11 cellular contexts compared by ENCODE assay signal in the genomic region with DNA sequence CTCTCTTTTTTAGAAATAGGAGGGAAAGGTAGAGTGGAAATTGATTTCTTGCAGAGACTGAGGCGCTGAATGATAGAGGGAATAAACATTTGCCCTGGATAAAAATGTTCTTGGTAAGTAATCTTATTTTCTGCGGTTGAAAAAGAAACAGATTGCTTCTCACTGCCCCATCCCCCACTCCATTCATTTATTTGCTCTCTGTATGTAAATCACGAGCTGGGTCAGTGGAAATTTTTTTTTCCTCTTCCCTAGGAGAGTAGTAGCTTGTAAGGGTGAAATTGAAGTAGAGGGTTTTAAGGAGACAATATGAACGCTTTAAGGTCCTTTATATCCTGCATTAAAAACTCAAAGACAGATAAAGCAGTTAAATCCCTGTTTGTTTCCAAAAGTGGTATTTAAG. TPM values are rescaled to one million over a fixed set of nuclear protein-coding genes. Genes with fewer than 3 reads are reported as not detected.
DNase-seq lines count a peak whose midpoint lies in the region; ATAC-seq and TF ChIP-seq lines count a peak whose summit lies in the region.
"Had no signal": no experiment of that assay in that cellular context is flagged by ENCODE, and none has a peak within 500 bp of the region (broad histone marks: within the 10 kb centered on the region; RNA-seq: fewer than 3 reads in every experiment).

No MANE protein-coding gene starts in this region.

- no peaks in the 10 kb centered on the region for H3K36me3 Mint-ChIP-seq in immature natural killer cell

- TF ChIP-seq RAD21 in HCT116 (IDR thresholded peaks at IDR 0.05; ENCODE audit: low read depth): no peak

- H3K4me1 ChIP-seq in HCT116 (ENCODE audit: control insufficient read depth in 1 of 2, insufficient read depth in 2 of 2, low read length in 2 of 2) (peaks cover 4 to 15% of the 10 kb centered on the region in 2 experiments; a peak in 3 of 4 replicates), PC-9 (replicated peaks; ENCODE audit: insufficient read depth) (no peaks in the 10 kb centered on the region), gastroesophageal sphincter (peaks cover 0 to 36% (median 0%) of the 10 kb centered on the region in 3 donors), testis (no peaks in the 10 kb centered on the region)

- peaks cover 3 to 5% (median 4%) of the 10 kb centered on the region in 3 donors for H3K27me3 Mint-ChIP-seq in immature natural killer cell (ENCODE audit: low read depth in 3 of 3)

- H3K4me3 ChIP-seq in HCT116 (replicated peaks in 1 of 2; ENCODE audit: low read depth in 1 of 2, low read length in 2 of 2) (peak overlapping the region; percentile 52 to 80), PC-9 (peak overlapping the region; percentile 44; the same call in 1 of the 2 replicates), gastroesophageal sphincter (peak overlapping the region; percentile 21 to 52), skeletal muscle cell (ENCODE audit: low read depth, low read length) (peak overlapping the region; percentile 56), testis (peak overlapping the region in 1 of 2 donors; percentile 2)
- H3K4me3 ChIP-seq: GM12878 had no signal

- H4K20me1 ChIP-seq in HCT116 (ENCODE audit: insufficient read depth) (no peaks in the 10 kb centered on the region), PC-9 (ENCODE audit: insufficient read depth) (no peaks in the 10 kb centered on the region)

- no peak overlapping the region for H3K27ac Mint-ChIP-seq in immature natural killer cell
- H3K27ac Mint-ChIP-seq: activated naive CD4-positive, alpha-beta T cell treated with anti-CD3 and anti-CD28 coated beads for 36 hours; stimulated activated naive CD8-positive, alpha-beta T cell treated with anti-CD3 and anti-CD28 coated beads, Interleukin-15, Interleukin-2, amounts not matched to agents 100 ng/mL and 50 ng/mL, for 24 hours had no signal

- no peak overlapping the region for H3K4me3 Mint-ChIP-seq in immature natural killer cell
- H3K4me3 Mint-ChIP-seq: activated naive CD4-positive, alpha-beta T cell treated with anti-CD3 and anti-CD28 coated beads for 36 hours; stimulated activated naive CD8-positive, alpha-beta T cell treated with anti-CD3 and anti-CD28 coated beads, Interleukin-15, Interleukin-2, amounts not matched to agents 100 ng/mL and 50 ng/mL, for 24 hours had no signal

- H3K9me3 Mint-ChIP-seq in immature natural killer cell: peaks cover 8 to 39% (median 19%) of the 10 kb centered on the region in 6 donors
- H3K9me3 Mint-ChIP-seq: activated naive CD4-positive, alpha-beta T cell treated with anti-CD3 and anti-CD28 coated beads for 36 hours had no signal

- intact Hi-C loops in HCT116 (cut with micrococcal nuclease): no loop called here
- intact Hi-C loops in PC-9 (cut with micrococcal nuclease; ENCODE audit: unreplicated experiment): no loop called here
- intact Hi-C loops in testis (cut with DNase I; ENCODE audit: low total_unique reads): no loop called here

- POLR2A ChIA-PET in HCT116 (lab: Charles Lee) (no interaction called here), PC-9 (lab: Charles Lee; ENCODE audit: unreplicated experiment) (interaction anchor here (0.5 kb wide), 1 partner anchor 299 kb away, joined by 3 read pairs; no protein-coding TSS in a partner anchor)

- RAD21 ChIA-PET in HCT116 (lab: Charles Lee; ENCODE audit: low non-redundant PET in 1 of 2, low total read pairs in 2 of 2, uncharacterized antibody in 2 of 2, unreplicated experiment in 2 of 2): interaction anchor here in 1 of 2 experiments (0.7 kb wide), 1 partner anchor 24 kb away, joined by 3 read pairs; no protein-coding TSS in a partner anchor

- H3K36me3 ChIP-seq in HCT116 (ENCODE audit: control insufficient read depth in 1 of 2, insufficient read depth in 2 of 2, low read length in 2 of 2) (no peaks in the 10 kb centered on the region), PC-9 (ENCODE audit: low read depth) (no peaks in the 10 kb centered on the region), gastroesophageal sphincter (no peaks in the 10 kb centered on the region), testis (ENCODE audit: low read depth, missing control alignments) (no peaks in the 10 kb centered on the region)

- BruUV-seq in HCT116 (replicated peaks; lab: Mats Ljungman, UMichigan): TSS peak; percentile 76
- BruUV-seq in PC-9 (replicated peaks; lab: Mats Ljungman, UMichigan): no TSS peak

- DNase-seq in HCT116 (ENCODE audit: low read depth, low spot score): peak; percentile 8
- no peak for DNase-seq in PC-9
- DNase-seq in skeletal muscle cell (ENCODE audit: low read depth): no peak
- no peak for DNase-seq in activated naive CD4-positive, alpha-beta T cell (lab: John Stamatoyannopoulos, UW)
- DNase-seq in immature natural killer cell: no peak
- DNase-seq in testis: no peak
- DNase-seq: activated naive CD4-positive, alpha-beta T cell treated with anti-CD3 and anti-CD28 coated beads for 36 hours had no signal

- no peaks in the 10 kb centered on the region for H3F3A ChIP-seq in PC-9 (ENCODE audit: insufficient read depth, low read depth)

- no peaks in the 10 kb centered on the region for H3K9me3 ChIP-seq in HCT116 (ENCODE audit: control insufficient read depth in 1 of 2, insufficient read depth in 1 of 2, low read depth in 1 of 2, low read length in 2 of 2)
- H3K9me3 ChIP-seq in PC-9 (ENCODE audit: insufficient read depth, low read depth): no peaks in the 10 kb centered on the region
- H3K9me3 ChIP-seq in gastroesophageal sphincter: no peaks in the 10 kb centered on the region
- H3K9me3 ChIP-seq in testis: no peaks in the 10 kb centered on the region

- H2AFZ ChIP-seq in HCT116 (ENCODE audit: low read depth, low read length, poor library complexity, severe bottlenecking) (peak overlapping the region; percentile 88), PC-9 (peak overlapping the region; percentile 48; the same call in 1 of the 2 replicates)

- H3K27ac ChIP-seq in HCT116 (ENCODE audit: low read depth, low read length): peak overlapping the region; percentile 58; the same call in 1 of the 2 replicates
- no peak overlapping the region for H3K27ac ChIP-seq in PC-9
- peak overlapping the region in 3 of 4 donors; percentile 70 to 79 (median 73) for H3K27ac ChIP-seq in gastroesophageal sphincter
- no peak overlapping the region for H3K27ac ChIP-seq in testis

- H3K4me1 Mint-ChIP-seq in immature natural killer cell: no peaks in the 10 kb centered on the region

- TF ChIP-seq EP300 in gastroesophageal sphincter (IDR thresholded peaks at IDR 0.05): no peak

- H3K9ac ChIP-seq in HCT116 (ENCODE audit: low read length): peak overlapping the region; percentile 59

- 8 to 16% methylated on average over 4 of the region's 4 CpGs for WGBS in gastroesophageal sphincter (ENCODE audit: low coverage in 1 of 2), 2 donors
- WGBS in testis, 2 donors: 11% methylated on average over 4 of the region's 4 CpGs

- H3K27me3 ChIP-seq in HCT116 (ENCODE audit: insufficient read depth, low read length): no peaks in the 10 kb centered on the region
- no peaks in the 10 kb centered on the region for H3K27me3 ChIP-seq in PC-9 (ENCODE audit: insufficient read depth, low read depth)
- H3K27me3 ChIP-seq in gastroesophageal sphincter: peaks cover 23% of the 10 kb centered on the region
- no peaks in the 10 kb centered on the region for H3K27me3 ChIP-seq in testis

- H3K4me2 ChIP-seq in HCT116 (ENCODE audit: low read length) (peak overlapping the region; percentile 95), PC-9 (peak overlapping the region; percentile 61)

- no peaks in the 10 kb centered on the region for H3K79me2 ChIP-seq in HCT116 (ENCODE audit: insufficient read depth, low read length)
- H3K79me2 ChIP-seq in PC-9 (ENCODE audit: low read depth): no peaks in the 10 kb centered on the region

- H3K9me2 ChIP-seq in HCT116 (ENCODE audit: insufficient read depth) (no peaks in the 10 kb centered on the region), PC-9 (ENCODE audit: insufficient read depth) (no peaks in the 10 kb centered on the region)

- TF ChIP-seq CTCF in HCT116 (IDR thresholded peaks at IDR 0.05 in 2 of 3, conservative IDR thresholded peaks at IDR 0.05 in 1 of 3; ENCODE audit: borderline replicate concordance in 1 of 3, insufficient read depth in 1 of 3, low read depth in 2 of 3, low read length in 2 of 3) (no peak), PC-9 (conservative IDR thresholded peaks at IDR 0.05) (no peak), gastroesophageal sphincter (IDR thresholded peaks at IDR 0.05) (no peak), testis (IDR thresholded peaks at IDR 0.05) (no peak)

- CTCF ChIA-PET in HCT116 (lab: Charles Lee) (no interaction called here), PC-9 (lab: Charles Lee) (no interaction called here)

- TF ChIP-seq POLR2A in HCT116 (IDR thresholded peaks at IDR 0.05; ENCODE audit: borderline replicate concordance, extremely low read depth, insufficient read depth, insufficient read length) (no peak), gastroesophageal sphincter (IDR thresholded peaks at IDR 0.05) (no peak), testis (IDR thresholded peaks at IDR 0.05) (no peak)

- ATAC-seq in HCT116 (peak; percentile 33), gastroesophageal sphincter (no peak), GM21529 (IDR thresholded peaks at IDR 0.05; ENCODE audit: unreplicated experiment) (no peak)

TF ChIP-seq in HCT116, 20 proteins besides CTCF, POLR2A, EP300 and RAD21:
- TF ChIP-seq EGR1 (IDR thresholded peaks at IDR 0.05; ENCODE audit: low read depth): no peak
- TF ChIP-seq TCF7L2 (IDR thresholded peaks at IDR 0.05; ENCODE audit: borderline replicate concordance, extremely low read depth, insufficient read depth, insufficient read length): no peak
- TF ChIP-seq EZH2phosphoT487 (IDR thresholded peaks at IDR 0.05; ENCODE audit: borderline replicate concordance): no peak
- TF ChIP-seq CEBPB (IDR thresholded peaks at IDR 0.05; ENCODE audit: low read depth): no peak
- TF ChIP-seq ELF1 (IDR thresholded peaks at IDR 0.05; ENCODE audit: borderline replicate concordance, low read depth): no peak
- TF ChIP-seq SIN3A (IDR thresholded peaks at IDR 0.05; ENCODE audit: low read depth): no peak
- TF ChIP-seq MAX (IDR thresholded peaks at IDR 0.05): no peak
- TF ChIP-seq SP1 (IDR thresholded peaks at IDR 0.05; ENCODE audit: low read depth): no peak

RNA-seq across cellular contexts. Expression of gene BRINP3, which starts 1.4 kb away (rescaled TPM):
- total RNA-seq in HCT116 (2021; ENCODE audit: unreplicated experiment) (not detected), PC-9 (2021) (not detected in 2 replicates), gastroesophageal sphincter (10 to 100 TPM in 3 of 4 donors, 1 to 10 TPM in 1; 6.7 to 24.7 (median 12.0) TPM), testis (1 to 10 TPM; 2.0 to 2.2 TPM)
- 0.07 and 0.10 TPM in 2 replicates for polyA plus RNA-seq in HCT116 (2012)
- polyA plus RNA-seq in immature natural killer cell (not detected), testis (ENCODE audit: insufficient read depth, low read depth, low replicate concordance) (10.6 TPM)
- total RNA-seq: activated naive CD4-positive, alpha-beta T cell treated with anti-CD3 and anti-CD28 coated beads for 36 hours had no signal
- polyA plus RNA-seq: GM12878 had no signal

Comparison
In these comparisons a context has a peak if more than half of its experiments do, and no peak if none do; other contexts are left out.
1. H3K27ac ChIP-seq: peak in HCT116 (single experiment) and gastroesophageal sphincter (3 of 4); none in PC-9 (single experiment) and testis (0 of 2).